In genomic region chr1:43650306-43650941, GRCh38 we compare ENCODE assay signal across 8 cellular contexts. TPM values are rescaled to one million over a fixed set of nuclear protein-coding genes. Genes with fewer than 3 reads are reported as not detected.
DNase-seq lines count a peak whose midpoint lies in the region; ATAC-seq and TF ChIP-seq lines count a peak whose summit lies in the region.

No MANE protein-coding gene starts in this region.

- H3K27ac ChIP-seq in CD4-positive, CD25-positive, alpha-beta regulatory T cell (ENCODE audit: insufficient read depth, low read length, poor library complexity, severe bottlenecking) = peak overlapping the region; percentile 85
- H3K27ac ChIP-seq in lung (ENCODE audit: low read depth in 1 of 2, low read length in 1 of 2) = peak overlapping the region; percentile 92 to 93

- no peaks in the 10 kb centered on the region for H3K9me3 Mint-ChIP-seq in CD4-positive, CD25-positive, alpha-beta regulatory T cell
- no peaks in the 10 kb centered on the region for H3K9me3 Mint-ChIP-seq in activated CD4-positive, alpha-beta memory T cell treated with anti-CD3 and anti-CD28 coated beads for 36 hours

- peaks cover 33% of the 10 kb centered on the region for H3K4me1 ChIP-seq in CD4-positive, CD25-positive, alpha-beta regulatory T cell (ENCODE audit: control insufficient read depth, insufficient read depth, low read length, poor library complexity, severe bottlenecking)
- H3K4me1 ChIP-seq in lung (ENCODE audit: control insufficient read depth in 2 of 2, insufficient read depth in 2 of 2, low read length in 2 of 2) = peaks cover 2 to 10% of the 10 kb centered on the region in 2 donors

- ATAC-seq in CD4-positive, CD25-positive, alpha-beta regulatory T cell (ENCODE audit: low read depth in 2 of 2) = peak; percentile 67 to 73
- ATAC-seq in GM19438 (IDR thresholded peaks at IDR 0.05; ENCODE audit: low read depth, unreplicated experiment) (peak; percentile 71), HG03571 (IDR thresholded peaks at IDR 0.05; ENCODE audit: unreplicated experiment) (peak; percentile 57), lung (ENCODE audit: insufficient read depth, low FRiP score) (peak; percentile 86)

- peaks cover 22% of the 10 kb centered on the region for H3K36me3 ChIP-seq in CD4-positive, CD25-positive, alpha-beta regulatory T cell (ENCODE audit: control insufficient read depth, insufficient read depth, low read length)
- H3K36me3 ChIP-seq in lung (ENCODE audit: control insufficient read depth in 2 of 2, insufficient read depth in 2 of 2, low read length in 2 of 2) = peaks cover 9 to 10% of the 10 kb centered on the region in 2 donors

- H3K4me3 ChIP-seq in CD4-positive, CD25-positive, alpha-beta regulatory T cell (ENCODE audit: low read depth, low read length) = peak overlapping the region; percentile 87
- H3K4me3 ChIP-seq in lung = peak overlapping the region; percentile 72

- 0 to 1% methylated on average over 33 of the region's 33 CpGs for whole genome bisulfite sequencing in lung, 2 donors

- POLR2A ChIA-PET in activated CD4-positive, alpha-beta memory T cell treated with anti-CD3 and anti-CD28 coated beads for 36 hours (lab: Charles Lee) = interaction anchor here (0.7 to 3.1 kb wide), 16 partner anchors 10 to 1125 kb away, joined by 3 to 20 read pairs (median 3); partner anchors contain the start of genes CFAP57, EBNA1BP2, ELOVL1 and RPS8

- no peak for TF ChIP-seq CTCF in lung (IDR thresholded peaks at IDR 0.05; ENCODE audit: control extremely low read depth, extremely low read depth)

- peak overlapping the region; percentile 93 to 99 (median 98) for H3K4me3 Mint-ChIP-seq in CD4-positive, CD25-positive, alpha-beta regulatory T cell
- peak overlapping the region; percentile 99 for H3K4me3 Mint-ChIP-seq in activated CD4-positive, alpha-beta memory T cell treated with anti-CD3 and anti-CD28 coated beads for 36 hours

- CTCF ChIA-PET in activated CD4-positive, alpha-beta memory T cell treated with anti-CD3 and anti-CD28 coated beads for 36 hours (lab: Charles Lee) = interaction anchor here (0.6 to 1.9 kb wide), 8 partner anchors 9 to 295 kb away, joined by 3 to 6 read pairs (median 3); partner anchors contain the start of gene ST3GAL3

- H3K27me3 Mint-ChIP-seq in CD4-positive, CD25-positive, alpha-beta regulatory T cell = peaks cover 5% of the 10 kb centered on the region
- no peaks in the 10 kb centered on the region for H3K27me3 Mint-ChIP-seq in activated CD4-positive, alpha-beta memory T cell treated with anti-CD3 and anti-CD28 coated beads for 36 hours

- DNase-seq in CD4-positive, CD25-positive, alpha-beta regulatory T cell = peak; percentile 88 to 97 (median 92)
- DNase-seq in NCI-H774 (lab: John Stamatoyannopoulos, UW) (peak; percentile 99), lung (ENCODE audit: low spot score) (peak; percentile 98)
- peak; percentile 94 for DNase-seq in activated CD4-positive, alpha-beta memory T cell treated with anti-CD3 and anti-CD28 coated beads for 36 hours
- peak; percentile 88 for DNase-seq in effector CD4-positive, alpha-beta T cell
- DNase-seq in stimulated activated CD4-positive, alpha-beta T cell treated with anti-CD3 and anti-CD28 coated beads, TNF-alpha, amount 100 ng/mL, for 4 hours (ENCODE audit: low read depth in 3 of 3) = peak; percentile 72 to 82 (median 76)

- no peaks in the 10 kb centered on the region for H3K9me3 ChIP-seq in CD4-positive, CD25-positive, alpha-beta regulatory T cell (ENCODE audit: control insufficient read depth in 2 of 2, low read length in 2 of 2)
- H3K9me3 ChIP-seq in lung (ENCODE audit: control insufficient read depth in 2 of 2, insufficient read depth in 1 of 2, low read length in 1 of 2) = no peaks in the 10 kb centered on the region

- H3K36me3 Mint-ChIP-seq in CD4-positive, CD25-positive, alpha-beta regulatory T cell = peaks cover 16% of the 10 kb centered on the region
- H3K36me3 Mint-ChIP-seq in activated CD4-positive, alpha-beta memory T cell treated with anti-CD3 and anti-CD28 coated beads for 36 hours = peaks cover 15% of the 10 kb centered on the region

- peaks cover 3% of the 10 kb centered on the region for H3K27me3 ChIP-seq in CD4-positive, CD25-positive, alpha-beta regulatory T cell (ENCODE audit: control insufficient read depth, insufficient read depth, low read length)
- H3K27me3 ChIP-seq in lung (ENCODE audit: control insufficient read depth, insufficient read depth) = no peaks in the 10 kb centered on the region

- H3K27ac Mint-ChIP-seq in CD4-positive, CD25-positive, alpha-beta regulatory T cell = peak overlapping the region; percentile 91 to 99 (median 95)
- H3K27ac Mint-ChIP-seq in activated CD4-positive, alpha-beta memory T cell treated with anti-CD3 and anti-CD28 coated beads for 36 hours = peak overlapping the region; percentile 98

- intact Hi-C loops in activated CD4-positive, alpha-beta memory T cell treated with anti-CD3 and anti-CD28 coated beads for 36 hours (cut with micrococcal nuclease) = loop anchor here (1.0 to 5.0 kb wide), 5 partner anchors 57 to 562 kb away; partner anchors contain the start of genes CFAP57, DMAP1, EBNA1BP2 and IPO13

- peaks cover 14 to 51% (median 35%) of the 10 kb centered on the region in 4 donors for H3K4me1 Mint-ChIP-seq in CD4-positive, CD25-positive, alpha-beta regulatory T cell
- H3K4me1 Mint-ChIP-seq in activated CD4-positive, alpha-beta memory T cell treated with anti-CD3 and anti-CD28 coated beads for 36 hours (ENCODE audit: low read depth) = peaks cover 30% of the 10 kb centered on the region

RNA-seq across cellular contexts. Expression of gene KDM4A, which starts 0.5 kb away (rescaled TPM):
- 48.4 TPM for total RNA-seq in CD4-positive, CD25-positive, alpha-beta regulatory T cell
- polyA plus RNA-seq in CD4-positive, CD25-positive, alpha-beta regulatory T cell = 10 to 100 TPM in 2 of 4 donors, 1 to 10 TPM in 2; 8.0 to 10.6 (median 9.9) TPM
- 10 to 100 TPM; 31.9 to 32.4 TPM for total RNA-seq in activated CD4-positive, alpha-beta memory T cell treated with anti-CD3 and anti-CD28 coated beads for 36 hours
- total RNA-seq in lung = 10 to 100 TPM; 42.0 to 70.4 TPM
- polyA plus RNA-seq in lung = 10 to 100 TPM; 12.2 to 14.7 TPM

RNA-seq across cellular contexts. Expression of gene ST3GAL3, which starts 56.9 kb away (rescaled TPM):
- 25.0 TPM for total RNA-seq in CD4-positive, CD25-positive, alpha-beta regulatory T cell
- 1 to 10 TPM; 5.7 to 9.6 (median 8.3) TPM for polyA plus RNA-seq in CD4-positive, CD25-positive, alpha-beta regulatory T cell
- total RNA-seq in activated CD4-positive, alpha-beta memory T cell treated with anti-CD3 and anti-CD28 coated beads for 36 hours = 10 to 100 TPM; 14.7 to 16.0 TPM
- total RNA-seq in lung = 10 to 100 TPM; 20.5 to 28.0 TPM
- 10 to 100 TPM in 1 of 2 donors, 1 to 10 TPM in 1; 8.4 to 13.6 TPM for polyA plus RNA-seq in lung

Comparison
In these comparisons a context has a peak if more than half of its experiments do, and no peak if none do; other contexts are left out.
1. Peak in every context shown above with its lines: DNase-seq, ATAC-seq, H3K4me3 ChIP-seq and H3K27ac ChIP-seq.